21 cellular contexts compared by ENCODE assay signal in genomic region chr18:40417501-40417900, GRCh38.
A peak's percentile ranks its signal among the peaks of the same experiment; 100 is the strongest.
DNase-seq lines count a peak whose midpoint lies in the region; ATAC-seq and TF ChIP-seq lines count a peak whose summit lies in the region.
"Had no signal": no experiment of that assay in that cellular context is flagged by ENCODE, and none has a peak within 500 bp of the region (broad histone marks: within the 10 kb centered on the region; RNA-seq: fewer than 3 reads in every experiment).

No MANE protein-coding gene starts in this region.

- peak; percentile 72 for DNase-seq in NCI-H1436 (lab: John Stamatoyannopoulos, UW)
- peak; percentile 63 for DNase-seq in NCI-H1436 treated with DMSO at 0.1 percent for 48 hours (lab: John Stamatoyannopoulos, UW)
- peak; percentile 37 for DNase-seq in NCI-H146 treated with DMSO at 0.1 percent for 48 hours (lab: John Stamatoyannopoulos, UW; ENCODE audit: unreplicated experiment)
- no peak for DNase-seq in COLO829 (ENCODE audit: low spot score)
- no peak for DNase-seq in activated CD8-positive, alpha-beta memory T cell treated with anti-CD3 and anti-CD28 coated beads, Interleukin-2, amount 50 U/mL, for 4 hours
- no peak for DNase-seq in activated CD4-positive, alpha-beta T cell treated with anti-CD3 and anti-CD28 coated beads, Interleukin-2, amount 10 ng/mL, durations not matched to agents 7 days and 5 days
- DNase-seq: 8988T; ACHN; BE2C; C1 segment of cervical spinal cord; Caco-2; Calu3; CD4-positive, alpha-beta memory T cell; CD4-positive, CD25-positive, alpha-beta regulatory T cell; CD8-positive, alpha-beta memory T cell; DMS79 treated with DMSO at 0.1 percent for 48 hours; GF-D8 had no signal

- no peaks in the 10 kb centered on the region for H3K9me2 ChIP-seq in neural cell (ENCODE audit: insufficient read depth, low read length)

- no peak overlapping the region for H3K9ac ChIP-seq in neural cell (ENCODE audit: low read length)
- H3K9ac ChIP-seq: BLaER1 had no signal

- CTCF ChIA-PET in activated CD4-positive, alpha-beta T cell treated with anti-CD3 and anti-CD28 coated beads, Interleukin-2, amount 10 ng/mL, durations not matched to agents 7 days and 5 days (lab: Charles Lee) = no interaction called here

- no peaks in the 10 kb centered on the region for H4K20me1 ChIP-seq in neural cell (ENCODE audit: insufficient read depth)
- H4K20me1 ChIP-seq: BLaER1 had no signal

- no peak for TF ChIP-seq RAD21 in neural cell (conservative IDR thresholded peaks at IDR 0.05)

- H3K27me3 Mint-ChIP-seq in activated CD4-positive, alpha-beta T cell treated with anti-CD3 and anti-CD28 coated beads, Interleukin-2, amount 10 ng/mL, durations not matched to agents 7 days and 5 days = no peaks in the 10 kb centered on the region
- H3K27me3 Mint-ChIP-seq: CD4-positive, alpha-beta memory T cell; CD4-positive, CD25-positive, alpha-beta regulatory T cell; CD8-positive, alpha-beta memory T cell had no signal

- TF ChIP-seq EP300 in neural cell (conservative IDR thresholded peaks at IDR 0.05; ENCODE audit: poor library complexity, severe bottlenecking) = peak; percentile 90

- no peaks in the 10 kb centered on the region for H3K9me3 ChIP-seq in neural cell (ENCODE audit: low read length)
- H3K9me3 ChIP-seq: BE2C, BLaER1, Caco-2 had no signal

- H3K36me3 Mint-ChIP-seq in activated CD4-positive, alpha-beta T cell treated with anti-CD3 and anti-CD28 coated beads, Interleukin-2, amount 10 ng/mL, durations not matched to agents 7 days and 5 days (ENCODE audit: low read depth) = no peaks in the 10 kb centered on the region
- H3K36me3 Mint-ChIP-seq: CD14-positive monocyte; CD4-positive, alpha-beta memory T cell; CD4-positive, CD25-positive, alpha-beta regulatory T cell; CD8-positive, alpha-beta memory T cell had no signal

- peaks cover 2% of the 10 kb centered on the region for H3K9me3 Mint-ChIP-seq in activated CD4-positive, alpha-beta T cell treated with anti-CD3 and anti-CD28 coated beads, Interleukin-2, amount 10 ng/mL, durations not matched to agents 7 days and 5 days

- H3K4me1 Mint-ChIP-seq in activated CD4-positive, alpha-beta T cell treated with anti-CD3 and anti-CD28 coated beads, Interleukin-2, amount 10 ng/mL, durations not matched to agents 7 days and 5 days = no peaks in the 10 kb centered on the region
- H3K4me1 Mint-ChIP-seq: CD14-positive monocyte; CD4-positive, alpha-beta memory T cell; CD4-positive, CD25-positive, alpha-beta regulatory T cell; CD8-positive, alpha-beta memory T cell had no signal

- ATAC-seq in HG02571 (IDR thresholded peaks at IDR 0.05; ENCODE audit: unreplicated experiment) = no peak

- no peak overlapping the region for H2AFZ ChIP-seq in neural cell (ENCODE audit: low read depth, low read length)

- no peak overlapping the region for H3K4me2 ChIP-seq in neural cell (ENCODE audit: low read length)
- H3K4me2 ChIP-seq: BLaER1 had no signal

- no peaks in the 10 kb centered on the region for H3K27me3 ChIP-seq in neural cell (ENCODE audit: insufficient read depth, low read depth, low read length)
- H3K27me3 ChIP-seq: BE2C, BLaER1 had no signal

- H3K27ac ChIP-seq in neural cell (ENCODE audit: low read length) = no peak overlapping the region
- H3K27ac ChIP-seq: BLaER1 had no signal

- H3K4me3 ChIP-seq in neural cell (ENCODE audit: low read length) = no peak overlapping the region
- H3K4me3 ChIP-seq: BLaER1 had no signal

- no peak overlapping the region for H3K27ac Mint-ChIP-seq in activated CD4-positive, alpha-beta T cell treated with anti-CD3 and anti-CD28 coated beads, Interleukin-2, amount 10 ng/mL, durations not matched to agents 7 days and 5 days
- H3K27ac Mint-ChIP-seq: CD14-positive monocyte; CD4-positive, alpha-beta memory T cell; CD4-positive, CD25-positive, alpha-beta regulatory T cell; CD8-positive, alpha-beta memory T cell had no signal

- no peaks in the 10 kb centered on the region for H3K36me3 ChIP-seq in neural cell (ENCODE audit: insufficient read depth, low read length)
- H3K36me3 ChIP-seq: BE2C, BLaER1 had no signal

- no peaks in the 10 kb centered on the region for H3K79me2 ChIP-seq in neural cell (replicated peaks; ENCODE audit: insufficient read depth, low read length)

- no peak for TF ChIP-seq CTCF in neural cell (IDR thresholded peaks at IDR 0.05; ENCODE audit: poor library complexity, severe bottlenecking)

- no peaks in the 10 kb centered on the region for H3F3A ChIP-seq in neural cell (ENCODE audit: insufficient read depth, low read length, poor library complexity, severe bottlenecking)

- POLR2A ChIA-PET in activated CD4-positive, alpha-beta T cell treated with anti-CD3 and anti-CD28 coated beads, Interleukin-2, amount 10 ng/mL, durations not matched to agents 7 days and 5 days (lab: Charles Lee) = no interaction called here

- no peak overlapping the region for H3K4me3 Mint-ChIP-seq in activated CD4-positive, alpha-beta T cell treated with anti-CD3 and anti-CD28 coated beads, Interleukin-2, amount 10 ng/mL, durations not matched to agents 7 days and 5 days
- H3K4me3 Mint-ChIP-seq: CD14-positive monocyte; CD4-positive, alpha-beta memory T cell; CD4-positive, CD25-positive, alpha-beta regulatory T cell; CD8-positive, alpha-beta memory T cell had no signal

TF ChIP-seq in neural cell, 6 proteins besides CTCF, POLR2A, EP300 and RAD21:
- TF ChIP-seq REST (IDR thresholded peaks at IDR 0.05; ENCODE audit: borderline replicate concordance) (peak; percentile 58), MXI1 (conservative IDR thresholded peaks at IDR 0.05; ENCODE audit: poor library complexity, severe bottlenecking) (no peak), POLR2AphosphoS5 (IDR thresholded peaks at IDR 0.05) (peak; percentile 98)

Comparison
In these comparisons a context has a peak if more than half of its experiments do, and no peak if none do; other contexts are left out.
1. DNase-seq: peak in NCI-H1436 (single experiment), NCI-H1436 treated with DMSO at 0.1 percent for 48 hours (single experiment) and NCI-H146 treated with DMSO at 0.1 percent for 48 hours (single experiment); none in COLO829 (single experiment), activated CD8-positive, alpha-beta memory T cell treated with anti-CD3 and anti-CD28 coated beads, Interleukin-2, amount 50 U/mL, for 4 hours (single experiment) and activated CD4-positive, alpha-beta T cell treated with anti-CD3 and anti-CD28 coated beads, Interleukin-2, amount 10 ng/mL, durations not matched to agents 7 days and 5 days (single experiment).